26 cellular contexts compared by ENCODE assay signal in the genomic region with DNA sequence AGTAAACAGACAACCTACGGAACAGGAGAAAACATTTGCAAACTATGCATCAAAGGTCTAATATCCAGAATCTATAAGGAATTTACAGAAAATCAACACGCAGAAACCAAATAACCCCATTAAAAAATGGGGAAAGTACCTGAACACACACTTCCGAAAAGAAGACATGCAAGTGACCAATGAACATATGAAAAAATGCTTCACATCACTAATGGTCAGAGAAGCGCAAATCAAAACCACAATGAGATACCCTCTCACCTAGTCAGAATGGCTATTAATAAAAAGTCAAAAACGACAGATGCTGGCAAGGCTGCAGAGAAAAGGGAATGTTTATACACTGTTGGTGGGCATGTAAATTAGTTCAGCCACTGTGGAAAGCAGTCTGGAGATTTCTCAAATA.
"Had no signal": no experiment of that assay in that cellular context is flagged by ENCODE, and none has a peak within 500 bp of the region (broad histone marks: within the 10 kb centered on the region; RNA-seq: fewer than 3 reads in every experiment).

No MANE protein-coding gene starts in this region.

- H3K27me3 Mint-ChIP-seq: activated CD4-positive, alpha-beta memory T cell treated with anti-CD3 and anti-CD28 coated beads for 36 hours; activated CD4-positive, alpha-beta T cell treated with anti-CD3 and anti-CD28 coated beads for 36 hours; activated CD4-positive, alpha-beta T cell treated with anti-CD3 and anti-CD28 coated beads, Interleukin-2, amount 10 ng/mL, durations not matched to agents 24 days and 14 days; activated naive CD8-positive, alpha-beta T cell treated with anti-CD3 and anti-CD28 coated beads, Interleukin-2, amount 10 ng/mL, durations not matched to agents 7 days and 5 days; activated T-helper 17 cell treated with anti-CD3 and anti-CD28 coated beads, Interleukin-2, amount 50 U/mL, for 72 hours had no signal

- DNase-seq: activated CD4-positive, alpha-beta memory T cell treated with anti-CD3 and anti-CD28 coated beads for 36 hours; activated CD4-positive, alpha-beta T cell treated with anti-CD3 and anti-CD28 coated beads for 36 hours; activated CD4-positive, alpha-beta T cell treated with anti-CD3 and anti-CD28 coated beads, Interleukin-2, amount 10 ng/mL, durations not matched to agents 24 days and 14 days; activated CD4-positive, CD25-positive, alpha-beta regulatory T cell; activated CD4-positive, CD25-positive, alpha-beta regulatory T cell treated with anti-CD3 and anti-CD28 coated beads, Interleukin-2, amount 50 U/mL, for 72 hours; activated CD8-positive, alpha-beta memory T cell treated with anti-CD3 and anti-CD28 coated beads, Interleukin-2, amount 50 U/mL, for 48 hours; activated effector memory CD4-positive, alpha-beta T cell treated with Interleukin-2 at 50 U/mL for 16 hours; activated gamma-delta T cell treated with Interleukin-2 at 50 U/mL for 16 hours; activated naive CD4-positive, alpha-beta T cell treated with anti-CD3 and anti-CD28 coated beads, Interleukin-2, amount 50 U/mL, for 16 hours; activated naive CD4-positive, alpha-beta T cell treated with Interleukin-2 at 50 U/mL for 16 hours; activated naive CD8-positive, alpha-beta T cell treated with anti-CD3 and anti-CD28 coated beads, Interleukin-2, amount 10 ng/mL, durations not matched to agents 7 days and 5 days; activated T-cell treated with anti-CD3 and anti-CD28 coated beads for 4 hours; central memory CD4-positive, alpha-beta T cell; cerebellar nuclear complex; colonic mucosa; effector CD8-positive, alpha-beta T cell; foreskin fibroblast; heart left ventricle; T-helper 2 cell had no signal

- H3K9me3 ChIP-seq: breast epithelium, colonic mucosa had no signal

- H3K36me3 ChIP-seq: breast epithelium, cardiac muscle cell, colonic mucosa had no signal

- H3K4me1 Mint-ChIP-seq: brain had no signal

- ATAC-seq: activated CD4-positive, alpha-beta T cell treated with anti-CD3 and anti-CD28 coated beads for 36 hours; esophagus mucosa; heart left ventricle had no signal

- H3K27ac ChIP-seq: ascending aorta, breast epithelium, cardiac muscle cell, colonic mucosa, epithelial cell of prostate, heart left ventricle had no signal

- H3K4me3 Mint-ChIP-seq: activated CD4-positive, alpha-beta memory T cell treated with anti-CD3 and anti-CD28 coated beads for 36 hours; activated CD4-positive, alpha-beta T cell treated with anti-CD3 and anti-CD28 coated beads for 36 hours; activated CD4-positive, alpha-beta T cell treated with anti-CD3 and anti-CD28 coated beads, Interleukin-2, amount 10 ng/mL, durations not matched to agents 24 days and 14 days; activated naive CD8-positive, alpha-beta T cell treated with anti-CD3 and anti-CD28 coated beads, Interleukin-2, amount 10 ng/mL, durations not matched to agents 7 days and 5 days; activated T-helper 17 cell treated with anti-CD3 and anti-CD28 coated beads, Interleukin-2, amount 50 U/mL, for 72 hours; brain had no signal

- H3K4me3 ChIP-seq: ascending aorta, breast epithelium, cardiac muscle cell, colonic mucosa, heart left ventricle had no signal

- H3K27me3 ChIP-seq: ascending aorta, breast epithelium, cardiac muscle cell, colonic mucosa, heart left ventricle had no signal

- H3K4me1 ChIP-seq: ascending aorta, breast epithelium, colonic mucosa, heart left ventricle had no signal

- H3K27ac Mint-ChIP-seq: activated CD4-positive, alpha-beta memory T cell treated with anti-CD3 and anti-CD28 coated beads for 36 hours; activated CD4-positive, alpha-beta T cell treated with anti-CD3 and anti-CD28 coated beads for 36 hours; activated CD4-positive, alpha-beta T cell treated with anti-CD3 and anti-CD28 coated beads, Interleukin-2, amount 10 ng/mL, durations not matched to agents 24 days and 14 days; activated naive CD8-positive, alpha-beta T cell treated with anti-CD3 and anti-CD28 coated beads, Interleukin-2, amount 10 ng/mL, durations not matched to agents 7 days and 5 days; activated T-helper 17 cell treated with anti-CD3 and anti-CD28 coated beads, Interleukin-2, amount 50 U/mL, for 72 hours; brain had no signal
